ENCODE assay signal across 21 cellular contexts in genomic region chr6:170090561-170090960, GRCh38.
DNase-seq lines count a peak whose midpoint lies in the region; ATAC-seq, FAIRE-seq and TF ChIP-seq lines count a peak whose summit lies in the region.
"Had no signal": no experiment of that assay in that cellular context is flagged by ENCODE, and none has a peak within 500 bp of the region (broad histone marks: within the 10 kb centered on the region; RNA-seq: fewer than 3 reads in every experiment).

No MANE protein-coding gene starts in this region.

- H4K20me1 ChIP-seq in Loucy (ENCODE audit: insufficient read depth, low read length, poor library complexity, severe bottlenecking) (no peaks in the 10 kb centered on the region), smooth muscle cell (ENCODE audit: low read depth) (no peaks in the 10 kb centered on the region)

- H3K4me1 ChIP-seq in Loucy (ENCODE audit: insufficient read depth, low read length, poor library complexity, severe bottlenecking) (peaks cover 38% of the 10 kb centered on the region), smooth muscle cell (ENCODE audit: low read depth) (no peaks in the 10 kb centered on the region), pancreas (no peaks in the 10 kb centered on the region)
- H3K4me1 ChIP-seq: psoas muscle, SJSA1, uterus had no signal

- H3K27ac Mint-ChIP-seq in activated T-cell treated with anti-CD3 and anti-CD28 coated beads, Interleukin-2, amount 50 U/mL, for 24 hours: no peak overlapping the region

- no peaks in the 10 kb centered on the region for H3K9me3 ChIP-seq in Loucy (ENCODE audit: insufficient read depth, low read depth, low read length)
- H3K9me3 ChIP-seq in smooth muscle cell (replicated peaks; ENCODE audit: low read depth): no peaks in the 10 kb centered on the region
- H3K9me3 ChIP-seq in pancreas: no peaks in the 10 kb centered on the region
- H3K9me3 ChIP-seq: esophagus muscularis mucosa, lower lobe of right lung, psoas muscle, uterus had no signal

- H3K4me3 Mint-ChIP-seq in activated T-cell treated with anti-CD3 and anti-CD28 coated beads, Interleukin-2, amount 50 U/mL, for 24 hours: no peak overlapping the region

- H3K4me1 Mint-ChIP-seq in activated T-cell treated with anti-CD3 and anti-CD28 coated beads, Interleukin-2, amount 50 U/mL, for 24 hours (ENCODE audit: low read depth): peaks cover 28% of the 10 kb centered on the region

- no peaks in the 10 kb centered on the region for H3K9me3 Mint-ChIP-seq in activated T-cell treated with anti-CD3 and anti-CD28 coated beads, Interleukin-2, amount 50 U/mL, for 24 hours
- H3K9me3 Mint-ChIP-seq: activated naive CD4-positive, alpha-beta T cell treated with anti-CD3 and anti-CD28 coated beads, Interleukin-2, amount 50 U/mL, for 72 hours had no signal

- H3K27ac ChIP-seq in smooth muscle cell (ENCODE audit: low read depth) (no peak overlapping the region), pancreas (no peak overlapping the region)
- H3K27ac ChIP-seq: dorsolateral prefrontal cortex, esophagus muscularis mucosa, lower lobe of right lung, PC-9, psoas muscle, SJSA1, uterus had no signal

- peak; percentile 16 for DNase-seq in activated T-cell treated with anti-CD3 and anti-CD28 coated beads, Interleukin-2, amount 50 U/mL, for 24 hours
- DNase-seq in activated T-cell treated with anti-CD3 and anti-CD28 coated beads for 4 hours (no peak), ecto neural progenitor cell (ENCODE audit: low spot score) (peak; percentile 29), NCI-H345 (lab: John Stamatoyannopoulos, UW) (no peak), smooth muscle cell (lab: John Stamatoyannopoulos, UW; ENCODE audit: unreplicated experiment) (no peak), pancreas (no peak)
- peak; percentile 18 for DNase-seq in stimulated activated CD8-positive, alpha-beta memory T cell treated with anti-CD3 and anti-CD28 coated beads, Interleukin-4, amount 100 ng/mL, for 48 hours
- DNase-seq: Kasumi-1, NCI-H1105, NCI-H748 treated with DMSO at 0.1 percent for 48 hours, PC-9 had no signal

- peaks cover 2% of the 10 kb centered on the region for H3K27me3 Mint-ChIP-seq in activated T-cell treated with anti-CD3 and anti-CD28 coated beads, Interleukin-2, amount 50 U/mL, for 24 hours

- WGBS in smooth muscle cell (ENCODE audit: low lambda C conversion rate): 96% methylated on average over 12 of the region's 12 CpGs
- whole genome bisulfite sequencing in pancreas, 2 donors: 85 to 89% methylated on average over 12 of the region's 12 CpGs

- intact Hi-C loops in pancreas (cut with DNase I): no loop called here

- H3K79me2 ChIP-seq in Loucy (ENCODE audit: insufficient read depth, low read length) (no peaks in the 10 kb centered on the region), smooth muscle cell (ENCODE audit: low read depth) (no peaks in the 10 kb centered on the region)

- peak overlapping the region; percentile 88 for H3K4me2 ChIP-seq in Loucy (ENCODE audit: low read depth, low read length, poor library complexity, severe bottlenecking)
- no peak overlapping the region for H3K4me2 ChIP-seq in smooth muscle cell
- H3K4me2 ChIP-seq: PC-9 had no signal

- H3K9ac ChIP-seq in Loucy (ENCODE audit: low read depth, low read length, poor library complexity, severe bottlenecking) (peak overlapping the region; percentile 88), smooth muscle cell (ENCODE audit: low read depth) (no peak overlapping the region)

- H3K9me2 ChIP-seq in Loucy (replicated peaks; ENCODE audit: low read depth, low read length): no peaks in the 10 kb centered on the region

- H3K36me3 ChIP-seq in Loucy (ENCODE audit: insufficient read depth, low read length) (no peaks in the 10 kb centered on the region), smooth muscle cell (ENCODE audit: low read depth) (no peaks in the 10 kb centered on the region), pancreas (no peaks in the 10 kb centered on the region)
- H3K36me3 ChIP-seq: esophagus muscularis mucosa, lower lobe of right lung, SJSA1, uterus had no signal

- ATAC-seq in pancreas: no peak
- ATAC-seq: lower lobe of right lung, psoas muscle had no signal

- H2AFZ ChIP-seq in Loucy (ENCODE audit: low read length): no peak overlapping the region
- no peak overlapping the region for H2AFZ ChIP-seq in smooth muscle cell (ENCODE audit: low read depth)
- H2AFZ ChIP-seq: PC-9 had no signal

- H3K36me3 Mint-ChIP-seq in activated T-cell treated with anti-CD3 and anti-CD28 coated beads, Interleukin-2, amount 50 U/mL, for 24 hours (ENCODE audit: low read depth): no peaks in the 10 kb centered on the region
- H3K36me3 Mint-ChIP-seq: activated naive CD4-positive, alpha-beta T cell treated with anti-CD3 and anti-CD28 coated beads, Interleukin-2, amount 50 U/mL, for 72 hours had no signal

- FAIRE-seq in pancreas (lab: Jason Lieb, UNC): no peak
- FAIRE-seq: GM19239, H54 had no signal

- H3F3A ChIP-seq in Loucy (ENCODE audit: low read depth): peaks cover 10% of the 10 kb centered on the region; the same call in 1 of the 2 replicates
- no peaks in the 10 kb centered on the region for H3F3A ChIP-seq in smooth muscle cell (ENCODE audit: low read depth)

- no peak for TF ChIP-seq CTCF in Loucy (conservative IDR thresholded peaks at IDR 0.05; ENCODE audit: low read length)
- no peak for TF ChIP-seq CTCF in smooth muscle cell (IDR thresholded peaks at IDR 0.05; ENCODE audit: borderline replicate concordance, insufficient read depth, poor library complexity, severe bottlenecking)
- TF ChIP-seq CTCF in pancreas (IDR thresholded peaks at IDR 0.05): no peak

- H3K27me3 ChIP-seq in Loucy (ENCODE audit: insufficient read depth, low read length, poor library complexity, severe bottlenecking) (no peaks in the 10 kb centered on the region), smooth muscle cell (ENCODE audit: low read depth) (no peaks in the 10 kb centered on the region), pancreas (no peaks in the 10 kb centered on the region)
- H3K27me3 ChIP-seq: dorsolateral prefrontal cortex, esophagus muscularis mucosa, SJSA1, uterus had no signal

- no peak overlapping the region for H3K4me3 ChIP-seq in Loucy (ENCODE audit: low read length, poor library complexity, severe bottlenecking)
- H3K4me3 ChIP-seq in smooth muscle cell: no peak overlapping the region
- H3K4me3 ChIP-seq in pancreas: no peak overlapping the region
- H3K4me3 ChIP-seq: dorsolateral prefrontal cortex, esophagus muscularis mucosa, lower lobe of right lung, PC-9, psoas muscle, SJSA1, uterus had no signal

Comparison
In these comparisons a context has a peak if more than half of its experiments do, and no peak if none do; other contexts are left out.
1. DNase-seq: peak in activated T-cell treated with anti-CD3 and anti-CD28 coated beads, Interleukin-2, amount 50 U/mL, for 24 hours (single experiment), ecto neural progenitor cell (single experiment) and stimulated activated CD8-positive, alpha-beta memory T cell treated with anti-CD3 and anti-CD28 coated beads, Interleukin-4, amount 100 ng/mL, for 48 hours (single experiment); none in activated T-cell treated with anti-CD3 and anti-CD28 coated beads for 4 hours (single experiment), NCI-H345 (single experiment), smooth muscle cell (single experiment) and pancreas (0 of 6).